In genomic region chr17:29649359-29649758, GRCh38 we compare ENCODE assay signal across 19 cellular contexts.
"Had no signal": no experiment of that assay in that cellular context is flagged by ENCODE, and none has a peak within 500 bp of the region (broad histone marks: within the 10 kb centered on the region; RNA-seq: fewer than 3 reads in every experiment).

No MANE protein-coding gene starts in this region.

- H3K27ac ChIP-seq: ascending aorta, pancreas had no signal

- H3K36me3 ChIP-seq: pancreas had no signal

- H3K9me3 Mint-ChIP-seq: endodermal cell, type B pancreatic cell had no signal

- FAIRE-seq: bronchial epithelial cell, pancreas had no signal

- DNase-seq: activated CD4-positive, alpha-beta T cell treated with anti-CD3 and anti-CD28 coated beads, Interleukin-2, amount 50 U/mL, for 48 hours; activated CD4-positive, CD25-positive, alpha-beta regulatory T cell treated with anti-CD3 and anti-CD28 coated beads, Interleukin-2, amount 50 U/mL, for 72 hours; activated CD8-positive, alpha-beta memory T cell treated with anti-CD3 and anti-CD28 coated beads, Interleukin-2, amount 10 ng/mL, durations not matched to agents 7 days and 5 days; activated gamma-delta T cell treated with Interleukin-2 at 50 U/mL for 16 hours; activated T-cell treated with anti-CD3 and anti-CD28 coated beads, Interleukin-2, amount 50 U/mL, for 1 hour; endodermal cell; erythroblast; heart right ventricle; left colon; midbrain; pancreas; stimulated activated naive CD4-positive, alpha-beta T cell; substantia nigra; T-helper 9 cell had no signal

- H3K27me3 Mint-ChIP-seq: activated CD8-positive, alpha-beta memory T cell treated with anti-CD3 and anti-CD28 coated beads, Interleukin-2, amount 10 ng/mL, durations not matched to agents 7 days and 5 days; type B pancreatic cell had no signal

- H3K4me1 ChIP-seq: pancreas had no signal

- H3K4me3 ChIP-seq: ascending aorta, gastroesophageal sphincter, heart right ventricle, lung, pancreas had no signal

- H3K9me3 ChIP-seq: ascending aorta, gastroesophageal sphincter, heart right ventricle, pancreas had no signal

- ATAC-seq: activated CD8-positive, alpha-beta memory T cell treated with anti-CD3 and anti-CD28 coated beads, Interleukin-2, amount 10 ng/mL, durations not matched to agents 7 days and 5 days; gastroesophageal sphincter; heart right ventricle; left colon; pancreas had no signal

- H3K4me3 Mint-ChIP-seq: activated CD8-positive, alpha-beta memory T cell treated with anti-CD3 and anti-CD28 coated beads, Interleukin-2, amount 10 ng/mL, durations not matched to agents 7 days and 5 days; endodermal cell; type B pancreatic cell had no signal

- H3K27ac Mint-ChIP-seq: activated CD8-positive, alpha-beta memory T cell treated with anti-CD3 and anti-CD28 coated beads, Interleukin-2, amount 10 ng/mL, durations not matched to agents 7 days and 5 days; endodermal cell; type B pancreatic cell had no signal

- H3K27me3 ChIP-seq: ascending aorta, gastroesophageal sphincter, heart right ventricle, pancreas had no signal

- H3K4me1 Mint-ChIP-seq: activated CD8-positive, alpha-beta memory T cell treated with anti-CD3 and anti-CD28 coated beads, Interleukin-2, amount 10 ng/mL, durations not matched to agents 7 days and 5 days had no signal
